In the genomic region with DNA sequence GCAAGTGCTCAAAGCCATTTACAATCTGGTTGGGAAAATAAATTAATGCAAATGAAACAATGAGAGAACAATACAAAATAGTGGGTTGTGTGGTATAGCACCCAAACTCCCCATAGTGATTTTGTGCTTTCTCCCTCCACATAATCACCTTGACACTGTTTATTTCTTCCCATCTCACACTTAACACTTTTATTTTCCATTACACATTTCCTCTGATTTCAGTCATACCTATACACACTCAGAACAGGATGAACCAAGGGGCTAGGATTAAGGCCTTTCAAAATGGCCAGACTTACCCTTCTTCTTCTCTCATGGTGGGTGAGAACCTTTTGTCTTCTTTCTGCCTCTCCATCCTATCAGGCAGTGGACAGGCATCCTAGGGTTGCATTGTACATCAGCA, we compare ENCODE assay signal across 22 cellular contexts. TPM values are rescaled to one million over a fixed set of nuclear protein-coding genes. Genes with fewer than 3 reads are reported as not detected.
"Had no signal": no experiment of that assay in that cellular context is flagged by ENCODE, and none has a peak within 500 bp of the region (broad histone marks: within the 10 kb centered on the region; RNA-seq: fewer than 3 reads in every experiment).

No MANE protein-coding gene starts in this region.

- H3K4me3 ChIP-seq: cardiac muscle cell, esophagus muscularis mucosa, gastroesophageal sphincter, heart right ventricle, left ventricle myocardium inferior, prostate gland, right atrium auricular region, testis had no signal

- H3K9me3 Mint-ChIP-seq: type B pancreatic cell, WTC11 had no signal

- DNase-seq: activated CD4-positive, alpha-beta T cell treated with anti-CD3 and anti-CD28 coated beads for 48 hours; amniotic stem cell; dermis blood vessel endothelial cell; effector memory CD4-positive, alpha-beta T cell; heart right ventricle; left ventricle myocardium inferior; stimulated activated CD4-positive, alpha-beta T cell treated with anti-CD3 and anti-CD28 coated beads, Interleukin-12 subunit alpha, Interleukin-12 subunit beta, amount 100 ng/mL, for 4 hours; stimulated activated CD4-positive, alpha-beta T cell treated with anti-CD3 and anti-CD28 coated beads, Interleukin-1b, Interleukin-23, amount 100 ng/mL, for 48 hours; SW 1271; testis had no signal

- H3K4me1 ChIP-seq: esophagus muscularis mucosa, gastroesophageal sphincter, heart right ventricle, left ventricle myocardium inferior, prostate gland, right atrium auricular region, testis had no signal

- H3K4me3 Mint-ChIP-seq: type B pancreatic cell, WTC11 had no signal

- ATAC-seq: gastroesophageal sphincter, heart right ventricle, WTC11 had no signal

- H3K27me3 ChIP-seq: cardiac muscle cell, esophagus muscularis mucosa, gastroesophageal sphincter, right atrium auricular region, testis had no signal

- H3K9me3 ChIP-seq: esophagus muscularis mucosa, gastroesophageal sphincter, heart right ventricle, left ventricle myocardium inferior, prostate gland, right atrium auricular region, testis had no signal

- H3K36me3 ChIP-seq: cardiac muscle cell, gastroesophageal sphincter, left ventricle myocardium inferior, prostate gland, right atrium auricular region had no signal

- H3K27ac Mint-ChIP-seq: type B pancreatic cell, WTC11 had no signal

- H3K36me3 Mint-ChIP-seq: type B pancreatic cell, WTC11 had no signal

- H3K27ac ChIP-seq: cardiac muscle cell, esophagus muscularis mucosa, gastroesophageal sphincter, heart right ventricle, left ventricle myocardium inferior, prostate gland, right atrium auricular region, testis had no signal

RNA-seq across cellular contexts. Expression of a gene that starts 13.9 kb away (rescaled TPM):
- total RNA-seq: dermis blood vessel endothelial cell, endothelial cell of umbilical vein, osteocyte had no signal
- polyA plus RNA-seq: endothelial cell of umbilical vein had no signal

RNA-seq across cellular contexts. Expression of a gene that starts 37.9 kb away (rescaled TPM):
- total RNA-seq: dermis blood vessel endothelial cell, kidney epithelial cell, osteocyte had no signal

RNA-seq across cellular contexts. Expression of a gene that starts 53.0 kb away (rescaled TPM):
- total RNA-seq: endothelial cell of umbilical vein; mononuclear cell; osteocyte; T-helper 2 cell treated with Interferon-gamma antibody and Interleukin-4, amounts not matched to agents 100 ng/mL and 5 ng/mL, for 36 hours had no signal
- polyA plus RNA-seq: endothelial cell of umbilical vein had no signal
